Comparison of ENCODE assay signal across 1 cellular context in genomic region chr18:35746826-35747339, GRCh38.
TF ChIP-seq lines count a peak whose summit lies in the region.

No MANE protein-coding gene starts in this region.

TF ChIP-seq in H1, 55 proteins besides CTCF, POLR2A, EP300 and RAD21:
- TF ChIP-seq CREB1 (IDR thresholded peaks at IDR 0.05): no peak
- no peak for TF ChIP-seq TEAD4 (IDR thresholded peaks at IDR 0.05; ENCODE audit: low read depth, low read length)
- TF ChIP-seq FOSL1 (IDR thresholded peaks at IDR 0.05; ENCODE audit: insufficient read depth, low read depth, low read length): no peak
- no peak for TF ChIP-seq E2F6 (IDR thresholded peaks at IDR 0.05)
- TF ChIP-seq SIX5 (IDR thresholded peaks at IDR 0.05; ENCODE audit: low read depth, low read length): no peak
- no peak for TF ChIP-seq POLR2AphosphoS5 (IDR thresholded peaks at IDR 0.05; ENCODE audit: low read depth, low read length)
- no peak for TF ChIP-seq EZH2 (IDR thresholded peaks at IDR 0.05; ENCODE audit: low read depth, low read length, severe bottlenecking)
- TF ChIP-seq SIRT6 (IDR thresholded peaks at IDR 0.05; ENCODE audit: low read length): no peak
- no peak for TF ChIP-seq ASH2L (IDR thresholded peaks at IDR 0.05; ENCODE audit: low read length)
- TF ChIP-seq CEBPB (IDR thresholded peaks at IDR 0.05; ENCODE audit: low read depth, low read length): no peak
- TF ChIP-seq TAF7 (optimal IDR thresholded peaks at IDR 0.05; ENCODE audit: borderline replicate concordance, low read depth, low read length): no peak
- no peak for TF ChIP-seq TAF1 (IDR thresholded peaks at IDR 0.05; ENCODE audit: low read depth, low read length)
- TF ChIP-seq TBP (IDR thresholded peaks at IDR 0.05; ENCODE audit: low read depth, low read length): no peak
- no peak for TF ChIP-seq TCF12 (IDR thresholded peaks at IDR 0.05; ENCODE audit: low read depth, low read length)
- no peak for TF ChIP-seq BACH1 (IDR thresholded peaks at IDR 0.05; ENCODE audit: low read length)
- TF ChIP-seq ATF2 (IDR thresholded peaks at IDR 0.05; ENCODE audit: low read length): no peak
- no peak for TF ChIP-seq BCL11A (IDR thresholded peaks at IDR 0.05; ENCODE audit: low read depth in 2 of 2, low read length in 2 of 2)
TF ChIP-seq in H1: peak in this region for 0.
